1 cellular context compared by ENCODE assay signal in genomic region chr19:29483944-29484581, GRCh38.
TF ChIP-seq lines count a peak whose summit lies in the region.

No MANE protein-coding gene starts in this region.

TF ChIP-seq in GM23338, 12 proteins besides CTCF, POLR2A, EP300 and RAD21:
- no peak for TF ChIP-seq ZNF462 (CRISPR knock-in tag; IDR thresholded peaks at IDR 0.05)
